ENCODE assay signal across 1 cellular context in the genomic region with DNA sequence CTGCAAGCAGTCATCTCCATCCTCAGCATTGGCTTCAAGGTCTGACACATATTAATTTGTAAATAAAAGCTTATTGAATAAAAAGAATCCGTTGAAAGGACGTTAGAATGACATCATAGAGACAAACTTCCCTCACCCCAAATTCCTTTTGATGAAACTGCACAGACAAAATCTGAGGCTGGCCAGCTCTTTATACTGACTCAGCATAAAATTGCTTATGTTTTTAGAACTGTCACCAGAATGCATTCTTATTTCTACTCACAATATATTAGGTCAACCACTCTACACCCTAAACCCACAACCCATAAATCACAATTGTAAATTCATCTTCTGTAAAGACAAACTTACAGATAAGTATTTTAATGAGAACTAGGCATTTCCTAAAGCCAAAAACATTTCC.
A peak's percentile ranks its signal among the peaks of the same experiment; 100 is the strongest.
TF ChIP-seq lines count a peak whose summit lies in the region.

No MANE protein-coding gene starts in this region.

TF ChIP-seq in K562, 482 proteins besides CTCF, POLR2A, EP300 and RAD21 (continued from another document):
- TF ChIP-seq, protein P1, sequence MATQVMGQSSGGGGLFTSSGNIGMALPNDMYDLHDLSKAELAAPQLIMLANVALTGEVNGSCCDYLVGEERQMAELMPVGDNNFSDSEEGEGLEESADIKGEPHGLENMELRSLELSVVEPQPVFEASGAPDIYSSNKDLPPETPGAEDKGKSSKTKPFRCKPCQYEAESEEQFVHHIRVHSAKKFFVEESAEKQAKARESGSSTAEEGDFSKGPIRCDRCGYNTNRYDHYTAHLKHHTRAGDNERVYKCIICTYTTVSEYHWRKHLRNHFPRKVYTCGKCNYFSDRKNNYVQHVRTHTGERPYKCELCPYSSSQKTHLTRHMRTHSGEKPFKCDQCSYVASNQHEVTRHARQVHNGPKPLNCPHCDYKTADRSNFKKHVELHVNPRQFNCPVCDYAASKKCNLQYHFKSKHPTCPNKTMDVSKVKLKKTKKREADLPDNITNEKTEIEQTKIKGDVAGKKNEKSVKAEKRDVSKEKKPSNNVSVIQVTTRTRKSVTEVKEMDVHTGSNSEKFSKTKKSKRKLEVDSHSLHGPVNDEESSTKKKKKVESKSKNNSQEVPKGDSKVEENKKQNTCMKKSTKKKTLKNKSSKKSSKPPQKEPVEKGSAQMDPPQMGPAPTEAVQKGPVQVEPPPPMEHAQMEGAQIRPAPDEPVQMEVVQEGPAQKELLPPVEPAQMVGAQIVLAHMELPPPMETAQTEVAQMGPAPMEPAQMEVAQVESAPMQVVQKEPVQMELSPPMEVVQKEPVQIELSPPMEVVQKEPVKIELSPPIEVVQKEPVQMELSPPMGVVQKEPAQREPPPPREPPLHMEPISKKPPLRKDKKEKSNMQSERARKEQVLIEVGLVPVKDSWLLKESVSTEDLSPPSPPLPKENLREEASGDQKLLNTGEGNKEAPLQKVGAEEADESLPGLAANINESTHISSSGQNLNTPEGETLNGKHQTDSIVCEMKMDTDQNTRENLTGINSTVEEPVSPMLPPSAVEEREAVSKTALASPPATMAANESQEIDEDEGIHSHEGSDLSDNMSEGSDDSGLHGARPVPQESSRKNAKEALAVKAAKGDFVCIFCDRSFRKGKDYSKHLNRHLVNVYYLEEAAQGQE (CRISPR knock-in tag; IDR thresholded peaks at IDR 0.05; ENCODE audit: low read depth): no peak
- no peak for TF ChIP-seq TCF7L2 (IDR thresholded peaks at IDR 0.05; ENCODE audit: low read depth, low read length)
- TF ChIP-seq TAF9B (IDR thresholded peaks at IDR 0.05; ENCODE audit: partially characterized antibody): no peak
- peak; percentile 94 for TF ChIP-seq MAFK (IDR thresholded peaks at IDR 0.05; ENCODE audit: low read length)
- TF ChIP-seq ZNF707 (CRISPR knock-in tag; conservative IDR thresholded peaks at IDR 0.05): no peak
- no peak for TF ChIP-seq ZNF146 (CRISPR knock-in tag; IDR thresholded peaks at IDR 0.05; ENCODE audit: unreplicated experiment)
- peak; percentile 26 for TF ChIP-seq MEIS2 (IDR thresholded peaks at IDR 0.05; ENCODE audit: partially characterized antibody)
- TF ChIP-seq ZNF175 (CRISPR knock-in tag; IDR thresholded peaks at IDR 0.05; ENCODE audit: low read depth): no peak
- TF ChIP-seq, protein P2, sequence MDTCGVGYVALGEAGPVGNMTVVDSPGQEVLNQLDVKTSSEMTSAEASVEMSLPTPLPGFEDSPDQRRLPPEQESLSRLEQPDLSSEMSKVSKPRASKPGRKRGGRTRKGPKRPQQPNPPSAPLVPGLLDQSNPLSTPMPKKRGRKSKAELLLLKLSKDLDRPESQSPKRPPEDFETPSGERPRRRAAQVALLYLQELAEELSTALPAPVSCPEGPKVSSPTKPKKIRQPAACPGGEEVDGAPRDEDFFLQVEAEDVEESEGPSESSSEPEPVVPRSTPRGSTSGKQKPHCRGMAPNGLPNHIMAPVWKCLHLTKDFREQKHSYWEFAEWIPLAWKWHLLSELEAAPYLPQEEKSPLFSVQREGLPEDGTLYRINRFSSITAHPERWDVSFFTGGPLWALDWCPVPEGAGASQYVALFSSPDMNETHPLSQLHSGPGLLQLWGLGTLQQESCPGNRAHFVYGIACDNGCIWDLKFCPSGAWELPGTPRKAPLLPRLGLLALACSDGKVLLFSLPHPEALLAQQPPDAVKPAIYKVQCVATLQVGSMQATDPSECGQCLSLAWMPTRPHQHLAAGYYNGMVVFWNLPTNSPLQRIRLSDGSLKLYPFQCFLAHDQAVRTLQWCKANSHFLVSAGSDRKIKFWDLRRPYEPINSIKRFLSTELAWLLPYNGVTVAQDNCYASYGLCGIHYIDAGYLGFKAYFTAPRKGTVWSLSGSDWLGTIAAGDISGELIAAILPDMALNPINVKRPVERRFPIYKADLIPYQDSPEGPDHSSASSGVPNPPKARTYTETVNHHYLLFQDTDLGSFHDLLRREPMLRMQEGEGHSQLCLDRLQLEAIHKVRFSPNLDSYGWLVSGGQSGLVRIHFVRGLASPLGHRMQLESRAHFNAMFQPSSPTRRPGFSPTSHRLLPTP (IDR thresholded peaks at IDR 0.05; ENCODE audit: borderline replicate concordance, extremely low read depth, insufficient read length): no peak
- TF ChIP-seq HDAC2 (IDR thresholded peaks at IDR 0.05): no peak
- TF ChIP-seq MAFF (IDR thresholded peaks at IDR 0.05; ENCODE audit: low read length): peak; percentile 95
- no peak for TF ChIP-seq JUND (IDR thresholded peaks at IDR 0.05; ENCODE audit: borderline replicate concordance, low read depth, low read length)
- TF ChIP-seq JUND (tag; IDR thresholded peaks at IDR 0.05; ENCODE audit: borderline replicate concordance, low read depth, low read length): no peak
- no peak for TF ChIP-seq SRSF7 (optimal IDR thresholded peaks at IDR 0.05; ENCODE audit: low read depth, low read length)
- TF ChIP-seq, protein P3, sequence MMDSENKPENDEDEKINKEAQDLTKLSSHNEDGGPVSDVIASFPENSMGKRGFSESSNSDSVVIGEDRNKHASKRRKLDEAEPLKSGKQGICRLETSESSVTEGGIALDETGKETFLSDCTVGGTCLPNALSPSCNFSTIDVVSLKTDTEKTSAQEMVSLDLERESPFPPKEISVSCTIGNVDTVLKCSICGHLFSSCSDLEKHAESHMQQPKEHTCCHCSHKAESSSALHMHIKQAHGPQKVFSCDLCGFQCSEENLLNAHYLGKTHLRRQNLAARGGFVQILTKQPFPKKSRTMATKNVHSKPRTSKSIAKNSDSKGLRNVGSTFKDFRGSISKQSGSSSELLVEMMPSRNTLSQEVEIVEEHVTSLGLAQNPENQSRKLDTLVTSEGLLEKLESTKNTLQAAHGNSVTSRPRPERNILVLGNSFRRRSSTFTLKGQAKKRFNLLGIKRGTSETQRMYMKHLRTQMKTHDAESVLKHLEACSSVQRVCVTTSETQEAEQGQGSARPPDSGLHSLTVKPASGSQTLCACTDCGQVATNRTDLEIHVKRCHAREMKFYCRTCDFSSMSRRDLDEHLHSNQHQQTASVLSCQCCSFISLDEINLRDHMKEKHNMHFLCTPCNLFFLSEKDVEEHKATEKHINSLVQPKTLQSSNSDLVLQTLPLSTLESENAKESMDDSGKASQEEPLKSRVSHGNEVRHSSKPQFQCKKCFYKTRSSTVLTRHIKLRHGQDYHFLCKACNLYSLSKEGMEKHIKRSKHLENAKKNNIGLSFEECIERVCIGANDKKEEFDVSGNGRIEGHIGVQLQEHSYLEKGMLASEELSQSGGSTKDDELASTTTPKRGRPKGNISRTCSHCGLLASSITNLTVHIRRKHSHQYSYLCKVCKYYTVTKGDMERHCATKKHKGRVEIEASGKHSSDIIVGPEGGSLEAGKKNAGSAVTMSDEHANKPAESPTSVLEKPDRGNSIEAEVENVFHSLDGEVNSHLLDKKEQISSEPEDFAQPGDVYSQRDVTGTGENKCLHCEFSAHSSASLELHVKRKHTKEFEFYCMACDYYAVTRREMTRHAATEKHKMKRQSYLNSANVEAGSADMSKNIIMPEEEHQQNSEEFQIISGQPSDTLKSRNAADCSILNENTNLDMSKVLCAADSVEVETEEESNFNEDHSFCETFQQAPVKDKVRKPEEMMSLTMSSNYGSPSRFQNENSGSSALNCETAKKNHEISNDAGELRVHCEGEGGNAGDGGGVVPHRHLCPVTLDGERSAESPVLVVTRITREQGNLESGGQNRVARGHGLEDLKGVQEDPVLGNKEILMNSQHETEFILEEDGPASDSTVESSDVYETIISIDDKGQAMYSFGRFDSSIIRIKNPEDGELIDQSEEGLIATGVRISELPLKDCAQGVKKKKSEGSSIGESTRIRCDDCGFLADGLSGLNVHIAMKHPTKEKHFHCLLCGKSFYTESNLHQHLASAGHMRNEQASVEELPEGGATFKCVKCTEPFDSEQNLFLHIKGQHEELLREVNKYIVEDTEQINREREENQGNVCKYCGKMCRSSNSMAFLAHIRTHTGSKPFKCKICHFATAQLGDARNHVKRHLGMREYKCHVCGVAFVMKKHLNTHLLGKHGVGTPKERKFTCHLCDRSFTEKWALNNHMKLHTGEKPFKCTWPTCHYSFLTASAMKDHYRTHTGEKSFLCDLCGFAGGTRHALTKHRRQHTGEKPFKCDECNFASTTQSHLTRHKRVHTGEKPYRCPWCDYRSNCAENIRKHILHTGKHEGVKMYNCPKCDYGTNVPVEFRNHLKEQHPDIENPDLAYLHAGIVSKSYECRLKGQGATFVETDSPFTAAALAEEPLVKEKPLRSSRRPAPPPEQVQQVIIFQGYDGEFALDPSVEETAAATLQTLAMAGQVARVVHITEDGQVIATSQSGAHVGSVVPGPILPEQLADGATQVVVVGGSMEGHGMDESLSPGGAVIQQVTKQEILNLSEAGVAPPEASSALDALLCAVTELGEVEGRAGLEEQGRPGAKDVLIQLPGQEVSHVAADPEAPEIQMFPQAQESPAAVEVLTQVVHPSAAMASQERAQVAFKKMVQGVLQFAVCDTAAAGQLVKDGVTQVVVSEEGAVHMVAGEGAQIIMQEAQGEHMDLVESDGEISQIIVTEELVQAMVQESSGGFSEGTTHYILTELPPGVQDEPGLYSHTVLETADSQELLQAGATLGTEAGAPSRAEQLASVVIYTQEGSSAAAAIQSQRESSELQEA (IDR thresholded peaks at IDR 0.05; ENCODE audit: low read depth): no peak
TF ChIP-seq in K562: peak in this region for 9.
